In the genomic region with DNA sequence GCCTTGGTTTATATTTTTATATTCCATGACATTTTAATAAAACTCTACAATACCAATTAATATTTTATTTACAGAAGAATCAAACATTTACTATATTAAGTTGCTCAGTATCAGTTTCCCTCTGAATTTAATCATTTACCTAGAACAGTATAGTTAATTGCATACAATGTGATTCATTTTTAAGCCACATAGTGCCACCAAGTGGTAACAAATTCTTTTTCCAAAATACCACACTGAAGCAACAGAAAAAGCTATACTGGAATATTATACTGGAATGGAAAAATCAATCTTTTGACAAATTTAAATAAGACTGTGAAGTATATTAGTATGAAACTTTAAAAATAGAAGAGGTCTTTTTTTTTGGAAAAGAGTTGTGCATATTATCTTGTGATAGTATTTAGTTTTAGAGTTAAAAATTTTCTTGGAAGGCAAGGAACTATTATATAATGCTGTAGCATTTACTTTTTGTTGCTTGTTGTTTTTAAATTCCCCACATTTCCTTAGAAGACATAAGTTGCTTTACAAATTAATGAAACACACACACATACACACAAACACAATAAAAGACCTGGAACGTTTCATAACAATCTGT, we compare ENCODE assay signal across 8 cellular contexts.
DNase-seq lines count a peak whose midpoint lies in the region; ATAC-seq, FAIRE-seq and TF ChIP-seq lines count a peak whose summit lies in the region.

No MANE protein-coding gene starts in this region.

- FAIRE-seq in endometrium (lab: Jason Lieb, UNC) = peak; percentile 91

- peak; percentile 33 for TF ChIP-seq CTCF in retinal pigment epithelial cell (conservative IDR thresholded peaks at IDR 0.05; ENCODE audit: low read depth, low read length)

- no peak overlapping the region for H3K4me3 ChIP-seq in retinal pigment epithelial cell (ENCODE audit: low read length)

- ATAC-seq in GM19467 (IDR thresholded peaks at IDR 0.05; ENCODE audit: unreplicated experiment) = no peak

- DNase-seq in NCI-H510A treated with DMSO at 0.1 percent for 48 hours (lab: John Stamatoyannopoulos, UW) (peak; percentile 67), NCI-H510A (lab: John Stamatoyannopoulos, UW) (no peak), NCI-H345 treated with DMSO at 0.1 percent for 48 hours (lab: John Stamatoyannopoulos, UW; ENCODE audit: unreplicated experiment) (peak; percentile 18), retinal pigment epithelial cell (ENCODE audit: low read depth) (no peak), NCI-H128 (lab: John Stamatoyannopoulos, UW; ENCODE audit: unreplicated experiment) (no peak), NCI-H2029 treated with DMSO at 0.1 percent for 48 hours (lab: John Stamatoyannopoulos, UW) (no peak)

Comparison
In these comparisons a context has a peak if more than half of its experiments do, and no peak if none do; other contexts are left out.
1. DNase-seq: peak in NCI-H510A treated with DMSO at 0.1 percent for 48 hours (single experiment) and NCI-H345 treated with DMSO at 0.1 percent for 48 hours (single experiment); none in NCI-H510A (single experiment), retinal pigment epithelial cell (single experiment), NCI-H128 (single experiment) and NCI-H2029 treated with DMSO at 0.1 percent for 48 hours (single experiment).